1 cellular context compared by ENCODE assay signal in genomic region chr9:136621019-136621733, GRCh38.
TF ChIP-seq lines count a peak whose summit lies in the region.

No MANE protein-coding gene starts in this region.

TF ChIP-seq in HepG2, 621 proteins besides CTCF, POLR2A, EP300 and RAD21 (continues in another document):
- TF ChIP-seq ZNF18 (CRISPR knock-in tag; IDR thresholded peaks at IDR 0.05; ENCODE audit: insufficient replicate concordance), result no peak
- no peak for TF ChIP-seq NRL (CRISPR knock-in tag; IDR thresholded peaks at IDR 0.05; ENCODE audit: borderline replicate concordance)
- no peak for TF ChIP-seq ZNF318 (CRISPR knock-in tag; IDR thresholded peaks at IDR 0.05)
- no peak for TF ChIP-seq NFKBIZ (CRISPR knock-in tag; IDR thresholded peaks at IDR 0.05)
- peak; percentile 72; the same call in 1 of the 2 replicates for TF ChIP-seq MTF2 (CRISPR knock-in tag; IDR thresholded peaks at IDR 0.05; ENCODE audit: borderline replicate concordance)
- no peak for TF ChIP-seq ZNF24 (IDR thresholded peaks at IDR 0.05)
- TF ChIP-seq ZBTB21 (CRISPR knock-in tag; IDR thresholded peaks at IDR 0.05), result no peak
- no peak for TF ChIP-seq FOXJ3 (CRISPR knock-in tag; IDR thresholded peaks at IDR 0.05; ENCODE audit: borderline replicate concordance)
- TF ChIP-seq ZFX (CRISPR knock-in tag; IDR thresholded peaks at IDR 0.05; ENCODE audit: low read depth), result peak; percentile 53
- TF ChIP-seq TEF (CRISPR knock-in tag; IDR thresholded peaks at IDR 0.05), result no peak
- TF ChIP-seq ZNF598 (CRISPR knock-in tag; IDR thresholded peaks at IDR 0.05; ENCODE audit: borderline replicate concordance), result no peak
- no peak for TF ChIP-seq TFDP1 (CRISPR knock-in tag; IDR thresholded peaks at IDR 0.05; ENCODE audit: borderline replicate concordance)
- TF ChIP-seq ZNF563 (CRISPR knock-in tag; IDR thresholded peaks at IDR 0.05), result no peak
- TF ChIP-seq U2AF2 (IDR thresholded peaks at IDR 0.05; ENCODE audit: low read depth, low read length), result no peak
- TF ChIP-seq FOSL1 (CRISPR knock-in tag; IDR thresholded peaks at IDR 0.05; ENCODE audit: borderline replicate concordance), result no peak
- peak; percentile 49; the same call in 1 of the 2 replicates for TF ChIP-seq ZSCAN21 (CRISPR knock-in tag; IDR thresholded peaks at IDR 0.05; ENCODE audit: borderline replicate concordance)
- peak; percentile 65 for TF ChIP-seq CEBPG (CRISPR knock-in tag; IDR thresholded peaks at IDR 0.05)
- no peak for TF ChIP-seq PLRG1 (conservative IDR thresholded peaks at IDR 0.05)
- no peak for TF ChIP-seq KLF15 (CRISPR knock-in tag; IDR thresholded peaks at IDR 0.05; ENCODE audit: borderline replicate concordance)
- peak; percentile 20; the same call in 1 of the 2 replicates for TF ChIP-seq GABPB1 (CRISPR knock-in tag; IDR thresholded peaks at IDR 0.05)
- TF ChIP-seq ETV6 (CRISPR knock-in tag; conservative IDR thresholded peaks at IDR 0.05), result no peak
- peak; percentile 62; the same call in 1 of the 2 replicates for TF ChIP-seq SIX4 (CRISPR knock-in tag; IDR thresholded peaks at IDR 0.05)
- no peak for TF ChIP-seq ZNF281 (CRISPR knock-in tag; IDR thresholded peaks at IDR 0.05; ENCODE audit: borderline replicate concordance)
- TF ChIP-seq SMC3 (IDR thresholded peaks at IDR 0.05; ENCODE audit: low read length), result no peak
- TF ChIP-seq ZFP41 (CRISPR knock-in tag; IDR thresholded peaks at IDR 0.05; ENCODE audit: borderline replicate concordance), result no peak
- TF ChIP-seq SP4 (CRISPR knock-in tag; IDR thresholded peaks at IDR 0.05), result no peak
- no peak for TF ChIP-seq ZNF510 (CRISPR knock-in tag; IDR thresholded peaks at IDR 0.05; ENCODE audit: low read depth)
- TF ChIP-seq MTA1 (CRISPR knock-in tag; IDR thresholded peaks at IDR 0.05; ENCODE audit: borderline replicate concordance), result no peak
- no peak for TF ChIP-seq MAX (IDR thresholded peaks at IDR 0.05)
- TF ChIP-seq AGO2 (optimal IDR thresholded peaks at IDR 0.05; ENCODE audit: low read depth, low read length), result no peak
- no peak for TF ChIP-seq ZMAT3 (CRISPR knock-in tag; conservative IDR thresholded peaks at IDR 0.05)
- no peak for TF ChIP-seq MAFG (CRISPR knock-in tag; IDR thresholded peaks at IDR 0.05)
- no peak for TF ChIP-seq ATF7-NPFF (CRISPR knock-in tag; IDR thresholded peaks at IDR 0.05; ENCODE audit: low read depth)
- TF ChIP-seq PCBP1 (IDR thresholded peaks at IDR 0.05; ENCODE audit: borderline replicate concordance, low read depth, low read length), result 0 out of 2 replicates have a peak, but pooled peaks have one; percentile 7
- TF ChIP-seq EEA1 (CRISPR knock-in tag; IDR thresholded peaks at IDR 0.05; ENCODE audit: borderline replicate concordance), result no peak
- no peak for TF ChIP-seq CBX5 (CRISPR knock-in tag; IDR thresholded peaks at IDR 0.05; ENCODE audit: borderline replicate concordance)
- TF ChIP-seq ZNF225 (CRISPR knock-in tag; IDR thresholded peaks at IDR 0.05), result no peak
- 0 out of 2 replicates have a peak, but pooled peaks have one; percentile 17 for TF ChIP-seq GATAD2A (CRISPR knock-in tag; IDR thresholded peaks at IDR 0.05)
- no peak for TF ChIP-seq ZNF180 (CRISPR knock-in tag; IDR thresholded peaks at IDR 0.05; ENCODE audit: borderline replicate concordance, low read depth)
- TF ChIP-seq ZNF800 (CRISPR knock-in tag; IDR thresholded peaks at IDR 0.05), result peak; percentile 42; the same call in 1 of the 2 replicates
- no peak for TF ChIP-seq ZNF34 (CRISPR knock-in tag; IDR thresholded peaks at IDR 0.05; ENCODE audit: borderline replicate concordance)
- TF ChIP-seq ZNF782 (CRISPR knock-in tag; IDR thresholded peaks at IDR 0.05; ENCODE audit: borderline replicate concordance), result no peak
- no peak for TF ChIP-seq ZNF737 (CRISPR knock-in tag; IDR thresholded peaks at IDR 0.05; ENCODE audit: borderline replicate concordance)
- no peak for TF ChIP-seq GRHL1 (CRISPR knock-in tag; conservative IDR thresholded peaks at IDR 0.05)
- no peak for TF ChIP-seq ZNF230 (CRISPR knock-in tag; IDR thresholded peaks at IDR 0.05)
- TF ChIP-seq ZNF513 (CRISPR knock-in tag; conservative IDR thresholded peaks at IDR 0.05), result no peak
